8 cellular contexts compared by ENCODE assay signal in genomic region chr19:16659832-16660708, GRCh38. TPM values are rescaled to one million over a fixed set of nuclear protein-coding genes. Genes with fewer than 3 reads are reported as not detected.
A peak's percentile ranks its signal among the peaks of the same experiment; 100 is the strongest.
DNase-seq lines count a peak whose midpoint lies in the region; ATAC-seq lines count a peak whose summit lies in the region.

SMIM7 (minus strand) TSS chr19:16660144; CDS start chr19:16660110, 34 bp downstream.

- H3K27me3 ChIP-seq in NT2/D1 (ENCODE audit: insufficient read depth, insufficient read length) (peaks cover 19% of the 10 kb centered on the region), endocrine pancreas (ENCODE audit: control insufficient read depth, insufficient read depth, low read length) (no peaks in the 10 kb centered on the region), mesenchymal stem cell (ENCODE audit: control insufficient read depth in 1 of 2, insufficient read depth in 1 of 2, low read length in 2 of 2) (peaks cover 0 to 4% of the 10 kb centered on the region in 2 experiments)

- H2AK5ac ChIP-seq in mesenchymal stem cell (ENCODE audit: low read length, severe bottlenecking) = peak within 1 kb of the TSS; percentile 54

- H3K27ac Mint-ChIP-seq in activated CD8-positive, alpha-beta memory T cell treated with anti-CD3 and anti-CD28 coated beads, Interleukin-2, amount 10 ng/mL, durations not matched to agents 7 days and 5 days = peak within 1 kb of the TSS; percentile 98

- H3K4me1 ChIP-seq in NT2/D1 (ENCODE audit: insufficient read depth, insufficient read length) = peaks cover 11% of the 10 kb centered on the region
- H3K4me1 ChIP-seq in endocrine pancreas (ENCODE audit: control insufficient read depth, insufficient read depth, low read length) = no peaks in the 10 kb centered on the region
- peaks cover 27% of the 10 kb centered on the region for H3K4me1 ChIP-seq in mesenchymal stem cell (ENCODE audit: control insufficient read depth, insufficient read depth, low read depth, low read length)

- H3K4me1 Mint-ChIP-seq in activated CD8-positive, alpha-beta memory T cell treated with anti-CD3 and anti-CD28 coated beads, Interleukin-2, amount 10 ng/mL, durations not matched to agents 7 days and 5 days = peaks cover 42% of the 10 kb centered on the region

- H3K23ac ChIP-seq in mesenchymal stem cell (ENCODE audit: low read length in 2 of 2) = peak within 1 kb of the TSS in 1 of 2 experiments; percentile 95

- H3K9ac ChIP-seq in NT2/D1 (ENCODE audit: insufficient read length, low read depth) = peak within 1 kb of the TSS; percentile 97
- peak within 1 kb of the TSS; percentile 95 for H3K9ac ChIP-seq in endocrine pancreas (ENCODE audit: control insufficient read depth, insufficient read depth, low read length)
- peak within 1 kb of the TSS; percentile 94 for H3K9ac ChIP-seq in mesenchymal stem cell (ENCODE audit: low read length)

- peak within 1 kb of the TSS; percentile 99 for H2AFZ ChIP-seq in mesenchymal stem cell (ENCODE audit: low read depth, low read length)

- peak within 1 kb of the TSS; percentile 92 to 100 for H3K18ac ChIP-seq in mesenchymal stem cell (ENCODE audit: low read depth in 1 of 2, low read length in 2 of 2)

- under 1% methylated on average over 54 of the region's 60 CpGs for WGBS in mesenchymal stem cell

- peak; percentile 77 for ATAC-seq in GM21381 (IDR thresholded peaks at IDR 0.05; ENCODE audit: unreplicated experiment)
- ATAC-seq in activated CD8-positive, alpha-beta memory T cell treated with anti-CD3 and anti-CD28 coated beads, Interleukin-2, amount 10 ng/mL, durations not matched to agents 7 days and 5 days = peak; percentile 99

- CTCF ChIA-PET in activated CD8-positive, alpha-beta memory T cell treated with anti-CD3 and anti-CD28 coated beads, Interleukin-2, amount 10 ng/mL, durations not matched to agents 7 days and 5 days (lab: Charles Lee) = interaction anchor here (0.6 to 1.9 kb wide), 6 partner anchors 11 to 392 kb away, joined by 3 to 6 read pairs (median 4); partner anchors contain the start of genes CHERP and MED26

- H2BK12ac ChIP-seq in mesenchymal stem cell (ENCODE audit: low read length in 2 of 2) = peak within 1 kb of the TSS in 1 of 2 experiments; percentile 66

- peak within 1 kb of the TSS; percentile 91 for H2BK5ac ChIP-seq in mesenchymal stem cell (ENCODE audit: low read depth, low read length, poor library complexity, severe bottlenecking)

- H4K91ac ChIP-seq in mesenchymal stem cell (ENCODE audit: low read length) = peak within 1 kb of the TSS; percentile 83

- H3K4me3 Mint-ChIP-seq in activated CD8-positive, alpha-beta memory T cell treated with anti-CD3 and anti-CD28 coated beads, Interleukin-2, amount 10 ng/mL, durations not matched to agents 7 days and 5 days = peak within 1 kb of the TSS; percentile 98

- in situ Hi-C loops in Caki2 (cut with HindIII; ENCODE audit: low pct_unique_long_range_greater_than_20kb, low sequenced_read_pairs) = no loop called here

- H3K9me3 ChIP-seq in NT2/D1 (ENCODE audit: insufficient read depth, low read length) = no peaks in the 10 kb centered on the region
- H3K9me3 ChIP-seq in endocrine pancreas (ENCODE audit: control insufficient read depth, low read length) = no peaks in the 10 kb centered on the region
- H3K9me3 ChIP-seq in mesenchymal stem cell (ENCODE audit: control insufficient read depth, low read length) = no peaks in the 10 kb centered on the region

- peak within 1 kb of the TSS; percentile 58 to 99 for H3K4ac ChIP-seq in mesenchymal stem cell (ENCODE audit: low read depth in 1 of 2, low read length in 2 of 2)

- H2BK120ac ChIP-seq in mesenchymal stem cell (ENCODE audit: low read depth, low read length) = peak within 1 kb of the TSS; percentile 95

- peak within 1 kb of the TSS; percentile 98 for H3K27ac ChIP-seq in mesenchymal stem cell (ENCODE audit: low read length, poor library complexity, severe bottlenecking)

- no peaks in the 10 kb centered on the region for H3K9me3 Mint-ChIP-seq in activated CD8-positive, alpha-beta memory T cell treated with anti-CD3 and anti-CD28 coated beads, Interleukin-2, amount 10 ng/mL, durations not matched to agents 7 days and 5 days (ENCODE audit: low read depth)

- H3K36me3 Mint-ChIP-seq in activated CD8-positive, alpha-beta memory T cell treated with anti-CD3 and anti-CD28 coated beads, Interleukin-2, amount 10 ng/mL, durations not matched to agents 7 days and 5 days = peaks cover 27% of the 10 kb centered on the region

- H3K27me3 Mint-ChIP-seq in activated CD8-positive, alpha-beta memory T cell treated with anti-CD3 and anti-CD28 coated beads, Interleukin-2, amount 10 ng/mL, durations not matched to agents 7 days and 5 days = peaks cover 14% of the 10 kb centered on the region

- H3K79me1 ChIP-seq in mesenchymal stem cell (replicated peaks; ENCODE audit: low read length, poor library complexity, severe bottlenecking) = peaks cover 26% of the 10 kb centered on the region

- H3K4me3 ChIP-seq in NT2/D1 (ENCODE audit: insufficient read length, low read depth) (peak within 1 kb of the TSS; percentile 82), endocrine pancreas (ENCODE audit: control insufficient read depth, insufficient read depth, low read length) (peak within 1 kb of the TSS; percentile 53), mesenchymal stem cell (ENCODE audit: insufficient read depth in 1 of 2, low read depth in 1 of 2, low read length in 2 of 2) (peak within 1 kb of the TSS; percentile 90 to 92)

- H3K14ac ChIP-seq in mesenchymal stem cell (ENCODE audit: low read length in 2 of 2) = peak within 1 kb of the TSS; percentile 82 to 98

- DNase-seq in Caki2 (ENCODE audit: low read depth) (peak; percentile 99), HUDEP-2 (lab: John Stamatoyannopoulos, UW; ENCODE audit: unreplicated experiment in 76 of 76) (peak; percentile 86 to 100 (median 100)), NT2/D1 (ENCODE audit: low read depth, low spot score) (peak; percentile 99), mesenchymal stem cell (peak; percentile 99)
- DNase-seq in activated CD8-positive, alpha-beta memory T cell treated with anti-CD3 and anti-CD28 coated beads, Interleukin-2, amount 10 ng/mL, durations not matched to agents 7 days and 5 days = peak; percentile 99
- DNase-seq in stimulated activated CD8-positive, alpha-beta memory T cell treated with anti-CD3 and anti-CD28 coated beads, Interleukin-12 subunit alpha, Interleukin-12 subunit beta, amount 100 ng/mL, for 4 hours (ENCODE audit: low read depth) = peak; percentile 97

- peak within 1 kb of the TSS; percentile 77 for H2BK15ac ChIP-seq in mesenchymal stem cell (ENCODE audit: low read depth, poor library complexity, severe bottlenecking)

- H4K8ac ChIP-seq in mesenchymal stem cell (ENCODE audit: low read length) = peak within 1 kb of the TSS; percentile 97

- H3K36me3 ChIP-seq in NT2/D1 (ENCODE audit: insufficient read depth, insufficient read length, low read length) (peaks cover 43% of the 10 kb centered on the region), endocrine pancreas (ENCODE audit: control insufficient read depth, insufficient read depth, low read length) (no peaks in the 10 kb centered on the region), mesenchymal stem cell (ENCODE audit: control insufficient read depth in 1 of 2, insufficient read depth in 2 of 2, low read depth in 1 of 2, low read length in 2 of 2) (peaks cover 29 to 37% of the 10 kb centered on the region in 2 experiments)

- peak within 1 kb of the TSS; percentile 100 for H3K4me2 ChIP-seq in mesenchymal stem cell (ENCODE audit: low read length, poor library complexity, severe bottlenecking)

RNA-seq across cellular contexts. Expression of gene SMIM7, which starts in this region (rescaled TPM):
- 148 and 152 TPM in 2 replicates for total RNA-seq in Caki2 (2014; rRNA removed; shearing (Covaris generic); ENCODE audit: low replicate concordance)
- 10 to 100 TPM; 55.4 to 60.0 TPM for total RNA-seq in activated CD8-positive, alpha-beta memory T cell treated with anti-CD3 and anti-CD28 coated beads, Interleukin-2, amount 10 ng/mL, durations not matched to agents 7 days and 5 days
- 67.8 TPM for polyA plus RNA-seq in mesenchymal stem cell (2013, experiment 1 of 2)
- polyA plus RNA-seq in mesenchymal stem cell (2013, experiment 2 of 2) = 69.3 TPM

Comparison
In these comparisons a context has a peak if more than half of its experiments do, and no peak if none do; other contexts are left out.
1. Peak in every context shown above with its lines: DNase-seq, ATAC-seq, H3K4me3 ChIP-seq and H3K27ac ChIP-seq.